Comparison of ENCODE assay signal across 1 cellular context in the genomic region with DNA sequence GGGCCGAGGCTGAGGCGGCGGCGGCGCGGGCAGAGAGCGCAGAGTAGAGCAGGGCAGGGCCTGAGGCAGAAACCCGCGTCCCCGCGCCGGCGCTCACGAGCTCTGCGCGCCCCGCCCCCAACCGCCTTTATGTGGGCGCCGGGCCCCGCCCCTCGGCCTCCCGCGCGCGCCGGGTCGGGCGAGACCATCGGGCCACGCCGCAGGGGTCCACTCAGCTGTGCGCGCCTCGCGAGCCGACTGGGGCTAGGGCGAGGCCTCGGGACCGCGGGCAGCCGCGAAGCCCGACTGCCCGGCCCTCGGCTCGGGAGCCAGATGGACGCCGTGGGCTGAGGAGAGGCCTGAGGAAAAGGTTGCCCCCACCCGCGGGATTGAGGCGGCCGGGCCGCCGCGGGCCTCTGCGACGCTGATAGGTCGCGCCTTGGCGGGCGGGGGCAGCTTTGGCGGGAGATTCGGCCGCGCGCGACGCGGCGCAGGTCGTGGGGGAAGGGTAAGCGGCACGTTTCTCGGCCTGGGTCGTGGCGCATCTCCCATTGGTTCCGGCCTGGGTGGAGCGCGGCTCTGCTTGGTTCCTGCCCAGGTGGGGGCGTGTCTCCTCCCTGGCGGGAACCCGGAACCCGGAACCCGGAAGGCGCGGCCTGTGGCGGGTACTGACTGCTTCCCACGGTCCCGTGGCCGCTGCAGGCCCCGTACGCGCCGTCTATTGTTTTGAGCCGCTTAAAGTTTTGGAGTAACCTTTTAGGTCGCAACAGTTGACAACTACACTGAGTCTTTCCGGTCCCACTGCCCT.
TF ChIP-seq lines count a peak whose summit lies in the region.

A gene (minus strand): TSS at position 104 of the 787 bp plus-strand sequence. CDS start 131 bp downstream, outside the sequence.

TF ChIP-seq in HepG2, 621 proteins besides CTCF, POLR2A, EP300 and RAD21 (continued from another document and continues in another):
- TF ChIP-seq, protein P1, sequence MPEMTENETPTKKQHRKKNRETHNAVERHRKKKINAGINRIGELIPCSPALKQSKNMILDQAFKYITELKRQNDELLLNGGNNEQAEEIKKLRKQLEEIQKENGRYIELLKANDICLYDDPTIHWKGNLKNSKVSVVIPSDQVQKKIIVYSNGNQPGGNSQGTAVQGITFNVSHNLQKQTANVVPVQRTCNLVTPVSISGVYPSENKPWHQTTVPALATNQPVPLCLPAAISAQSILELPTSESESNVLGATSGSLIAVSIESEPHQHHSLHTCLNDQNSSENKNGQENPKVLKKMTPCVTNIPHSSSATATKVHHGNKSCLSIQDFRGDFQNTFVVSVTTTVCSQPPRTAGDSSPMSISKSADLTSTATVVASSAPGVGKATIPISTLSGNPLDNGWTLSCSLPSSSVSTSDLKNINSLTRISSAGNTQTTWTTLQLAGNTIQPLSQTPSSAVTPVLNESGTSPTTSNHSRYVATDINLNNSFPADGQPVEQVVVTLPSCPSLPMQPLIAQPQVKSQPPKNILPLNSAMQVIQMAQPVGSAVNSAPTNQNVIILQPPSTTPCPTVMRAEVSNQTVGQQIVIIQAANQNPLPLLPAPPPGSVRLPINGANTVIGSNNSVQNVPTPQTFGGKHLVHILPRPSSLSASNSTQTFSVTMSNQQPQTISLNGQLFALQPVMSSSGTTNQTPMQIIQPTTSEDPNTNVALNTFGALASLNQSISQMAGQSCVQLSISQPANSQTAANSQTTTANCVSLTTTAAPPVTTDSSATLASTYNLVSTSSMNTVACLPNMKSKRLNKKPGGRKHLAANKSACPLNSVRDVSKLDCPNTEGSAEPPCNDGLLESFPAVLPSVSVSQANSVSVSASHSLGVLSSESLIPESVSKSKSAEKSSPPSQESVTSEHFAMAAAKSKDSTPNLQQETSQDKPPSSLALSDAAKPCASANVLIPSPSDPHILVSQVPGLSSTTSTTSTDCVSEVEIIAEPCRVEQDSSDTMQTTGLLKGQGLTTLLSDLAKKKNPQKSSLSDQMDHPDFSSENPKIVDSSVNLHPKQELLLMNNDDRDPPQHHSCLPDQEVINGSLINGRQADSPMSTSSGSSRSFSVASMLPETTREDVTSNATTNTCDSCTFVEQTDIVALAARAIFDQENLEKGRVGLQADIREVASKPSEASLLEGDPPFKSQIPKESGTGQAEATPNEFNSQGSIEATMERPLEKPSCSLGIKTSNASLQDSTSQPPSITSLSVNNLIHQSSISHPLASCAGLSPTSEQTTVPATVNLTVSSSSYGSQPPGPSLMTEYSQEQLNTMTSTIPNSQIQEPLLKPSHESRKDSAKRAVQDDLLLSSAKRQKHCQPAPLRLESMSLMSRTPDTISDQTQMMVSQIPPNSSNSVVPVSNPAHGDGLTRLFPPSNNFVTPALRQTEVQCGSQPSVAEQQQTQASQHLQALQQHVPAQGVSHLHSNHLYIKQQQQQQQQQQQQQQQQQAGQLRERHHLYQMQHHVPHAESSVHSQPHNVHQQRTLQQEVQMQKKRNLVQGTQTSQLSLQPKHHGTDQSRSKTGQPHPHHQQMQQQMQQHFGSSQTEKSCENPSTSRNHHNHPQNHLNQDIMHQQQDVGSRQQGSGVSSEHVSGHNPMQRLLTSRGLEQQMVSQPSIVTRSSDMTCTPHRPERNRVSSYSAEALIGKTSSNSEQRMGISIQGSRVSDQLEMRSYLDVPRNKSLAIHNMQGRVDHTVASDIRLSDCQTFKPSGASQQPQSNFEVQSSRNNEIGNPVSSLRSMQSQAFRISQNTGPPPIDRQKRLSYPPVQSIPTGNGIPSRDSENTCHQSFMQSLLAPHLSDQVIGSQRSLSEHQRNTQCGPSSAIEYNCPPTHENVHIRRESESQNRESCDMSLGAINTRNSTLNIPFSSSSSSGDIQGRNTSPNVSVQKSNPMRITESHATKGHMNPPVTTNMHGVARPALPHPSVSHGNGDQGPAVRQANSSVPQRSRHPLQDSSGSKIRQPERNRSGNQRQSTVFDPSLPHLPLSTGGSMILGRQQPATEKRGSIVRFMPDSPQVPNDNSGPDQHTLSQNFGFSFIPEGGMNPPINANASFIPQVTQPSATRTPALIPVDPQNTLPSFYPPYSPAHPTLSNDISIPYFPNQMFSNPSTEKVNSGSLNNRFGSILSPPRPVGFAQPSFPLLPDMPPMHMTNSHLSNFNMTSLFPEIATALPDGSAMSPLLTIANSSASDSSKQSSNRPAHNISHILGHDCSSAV (CRISPR knock-in tag; IDR thresholded peaks at IDR 0.05; ENCODE audit: borderline replicate concordance) = 0 out of 2 replicates have a peak, but pooled peaks have one; percentile 61
- TF ChIP-seq ZNF629 (CRISPR knock-in tag; conservative IDR thresholded peaks at IDR 0.05) = peak; percentile 62
- TF ChIP-seq NAIF1 (CRISPR knock-in tag; IDR thresholded peaks at IDR 0.05; ENCODE audit: borderline replicate concordance) = peak; percentile 93; the same call in 1 of the 2 replicates
- peak; percentile 97 for TF ChIP-seq ZNF543 (CRISPR knock-in tag; IDR thresholded peaks at IDR 0.05)
- no peak for TF ChIP-seq NFRKB (IDR thresholded peaks at IDR 0.05)
- TF ChIP-seq, protein P2, sequence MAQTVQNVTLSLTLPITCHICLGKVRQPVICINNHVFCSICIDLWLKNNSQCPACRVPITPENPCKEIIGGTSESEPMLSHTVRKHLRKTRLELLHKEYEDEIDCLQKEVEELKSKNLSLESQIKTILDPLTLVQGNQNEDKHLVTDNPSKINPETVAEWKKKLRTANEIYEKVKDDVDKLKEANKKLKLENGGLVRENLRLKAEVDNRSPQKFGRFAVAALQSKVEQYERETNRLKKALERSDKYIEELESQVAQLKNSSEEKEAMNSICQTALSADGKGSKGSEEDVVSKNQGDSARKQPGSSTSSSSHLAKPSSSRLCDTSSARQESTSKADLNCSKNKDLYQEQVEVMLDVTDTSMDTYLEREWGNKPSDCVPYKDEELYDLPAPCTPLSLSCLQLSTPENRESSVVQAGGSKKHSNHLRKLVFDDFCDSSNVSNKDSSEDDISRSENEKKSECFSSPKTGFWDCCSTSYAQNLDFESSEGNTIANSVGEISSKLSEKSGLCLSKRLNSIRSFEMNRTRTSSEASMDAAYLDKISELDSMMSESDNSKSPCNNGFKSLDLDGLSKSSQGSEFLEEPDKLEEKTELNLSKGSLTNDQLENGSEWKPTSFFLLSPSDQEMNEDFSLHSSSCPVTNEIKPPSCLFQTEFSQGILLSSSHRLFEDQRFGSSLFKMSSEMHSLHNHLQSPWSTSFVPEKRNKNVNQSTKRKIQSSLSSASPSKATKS (CRISPR knock-in tag; IDR thresholded peaks at IDR 0.05) = 0 out of 2 replicates have a peak, but pooled peaks have one; percentile 85
- TF ChIP-seq ZNF552 (CRISPR knock-in tag; IDR thresholded peaks at IDR 0.05; ENCODE audit: borderline replicate concordance) = peak; percentile 98
- TF ChIP-seq HNRNPUL1 (IDR thresholded peaks at IDR 0.05; ENCODE audit: low read depth, low read length) = no peak
- TF ChIP-seq, protein P3, sequence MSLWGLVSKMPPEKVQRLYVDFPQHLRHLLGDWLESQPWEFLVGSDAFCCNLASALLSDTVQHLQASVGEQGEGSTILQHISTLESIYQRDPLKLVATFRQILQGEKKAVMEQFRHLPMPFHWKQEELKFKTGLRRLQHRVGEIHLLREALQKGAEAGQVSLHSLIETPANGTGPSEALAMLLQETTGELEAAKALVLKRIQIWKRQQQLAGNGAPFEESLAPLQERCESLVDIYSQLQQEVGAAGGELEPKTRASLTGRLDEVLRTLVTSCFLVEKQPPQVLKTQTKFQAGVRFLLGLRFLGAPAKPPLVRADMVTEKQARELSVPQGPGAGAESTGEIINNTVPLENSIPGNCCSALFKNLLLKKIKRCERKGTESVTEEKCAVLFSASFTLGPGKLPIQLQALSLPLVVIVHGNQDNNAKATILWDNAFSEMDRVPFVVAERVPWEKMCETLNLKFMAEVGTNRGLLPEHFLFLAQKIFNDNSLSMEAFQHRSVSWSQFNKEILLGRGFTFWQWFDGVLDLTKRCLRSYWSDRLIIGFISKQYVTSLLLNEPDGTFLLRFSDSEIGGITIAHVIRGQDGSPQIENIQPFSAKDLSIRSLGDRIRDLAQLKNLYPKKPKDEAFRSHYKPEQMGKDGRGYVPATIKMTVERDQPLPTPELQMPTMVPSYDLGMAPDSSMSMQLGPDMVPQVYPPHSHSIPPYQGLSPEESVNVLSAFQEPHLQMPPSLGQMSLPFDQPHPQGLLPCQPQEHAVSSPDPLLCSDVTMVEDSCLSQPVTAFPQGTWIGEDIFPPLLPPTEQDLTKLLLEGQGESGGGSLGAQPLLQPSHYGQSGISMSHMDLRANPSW (CRISPR knock-in tag; IDR thresholded peaks at IDR 0.05; ENCODE audit: borderline replicate concordance) = no peak
- peak; percentile 98 for TF ChIP-seq ZNF792 (CRISPR knock-in tag; IDR thresholded peaks at IDR 0.05)
- no peak for TF ChIP-seq SMAD1 (CRISPR knock-in tag; IDR thresholded peaks at IDR 0.05; ENCODE audit: borderline replicate concordance, low read depth)
- peak; percentile 96 for TF ChIP-seq ZNF274 (CRISPR knock-in tag; IDR thresholded peaks at IDR 0.05)
- TF ChIP-seq RXRA (CRISPR knock-in tag; IDR thresholded peaks at IDR 0.05) = peak; percentile 89
- peak; percentile 88 for TF ChIP-seq KMT2B (CRISPR knock-in tag; IDR thresholded peaks at IDR 0.05)
- no peak; the same call in 1 of the 2 replicates for TF ChIP-seq FOXJ3 (CRISPR knock-in tag; IDR thresholded peaks at IDR 0.05; ENCODE audit: borderline replicate concordance)
- no peak for TF ChIP-seq ZNF292 (CRISPR knock-in tag; IDR thresholded peaks at IDR 0.05; ENCODE audit: borderline replicate concordance, low read depth)
- TF ChIP-seq SNAPC2 (CRISPR knock-in tag; IDR thresholded peaks at IDR 0.05) = peak; percentile 95
- TF ChIP-seq GTF2F1 (IDR thresholded peaks at IDR 0.05; ENCODE audit: low read length) = no peak
- peak; percentile 99 for TF ChIP-seq ZNF510 (CRISPR knock-in tag; IDR thresholded peaks at IDR 0.05; ENCODE audit: low read depth)
- no peak for TF ChIP-seq HNRNPH1 (optimal IDR thresholded peaks at IDR 0.05; ENCODE audit: low read depth, low read length)
- TF ChIP-seq DPF2 (CRISPR knock-in tag; IDR thresholded peaks at IDR 0.05; ENCODE audit: borderline replicate concordance, low read depth) = no peak
- peak; percentile 94 for TF ChIP-seq ZNF878 (CRISPR knock-in tag; IDR thresholded peaks at IDR 0.05)
- TF ChIP-seq ZNF75D (CRISPR knock-in tag; IDR thresholded peaks at IDR 0.05; ENCODE audit: borderline replicate concordance) = peak; percentile 92
- TF ChIP-seq, protein P4, sequence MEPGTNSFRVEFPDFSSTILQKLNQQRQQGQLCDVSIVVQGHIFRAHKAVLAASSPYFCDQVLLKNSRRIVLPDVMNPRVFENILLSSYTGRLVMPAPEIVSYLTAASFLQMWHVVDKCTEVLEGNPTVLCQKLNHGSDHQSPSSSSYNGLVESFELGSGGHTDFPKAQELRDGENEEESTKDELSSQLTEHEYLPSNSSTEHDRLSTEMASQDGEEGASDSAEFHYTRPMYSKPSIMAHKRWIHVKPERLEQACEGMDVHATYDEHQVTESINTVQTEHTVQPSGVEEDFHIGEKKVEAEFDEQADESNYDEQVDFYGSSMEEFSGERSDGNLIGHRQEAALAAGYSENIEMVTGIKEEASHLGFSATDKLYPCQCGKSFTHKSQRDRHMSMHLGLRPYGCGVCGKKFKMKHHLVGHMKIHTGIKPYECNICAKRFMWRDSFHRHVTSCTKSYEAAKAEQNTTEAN (CRISPR knock-in tag; conservative IDR thresholded peaks at IDR 0.05) = peak; percentile 96
- peak; percentile 84; the same call in 1 of the 2 replicates for TF ChIP-seq ZZZ3 (CRISPR knock-in tag; IDR thresholded peaks at IDR 0.05; ENCODE audit: borderline replicate concordance)
- peak; percentile 97 for TF ChIP-seq ZNF607 (CRISPR knock-in tag; IDR thresholded peaks at IDR 0.05; ENCODE audit: borderline replicate concordance)
- TF ChIP-seq NCOR1 (IDR thresholded peaks at IDR 0.05; ENCODE audit: borderline replicate concordance, low read length) = 0 out of 2 replicates have a peak, but pooled peaks have one; percentile 26
- TF ChIP-seq ZNF768 (CRISPR knock-in tag; IDR thresholded peaks at IDR 0.05) = peak; percentile 73
- peak; percentile 99 for TF ChIP-seq ZFP36L1 (CRISPR knock-in tag; IDR thresholded peaks at IDR 0.05)
- TF ChIP-seq ZNF839 (CRISPR knock-in tag; IDR thresholded peaks at IDR 0.05; ENCODE audit: borderline replicate concordance) = peak; percentile 72; the same call in 1 of the 2 replicates
- TF ChIP-seq TP53 (CRISPR knock-in tag; conservative IDR thresholded peaks at IDR 0.05) = peak; percentile 89
- peak; percentile 97 for TF ChIP-seq CCDC6 (CRISPR knock-in tag; IDR thresholded peaks at IDR 0.05)
- no peak for TF ChIP-seq SMARCC2 (IDR thresholded peaks at IDR 0.05)
- TF ChIP-seq CBX1 (IDR thresholded peaks at IDR 0.05; ENCODE audit: low read depth) = peak; percentile 17
- TF ChIP-seq, protein P5, sequence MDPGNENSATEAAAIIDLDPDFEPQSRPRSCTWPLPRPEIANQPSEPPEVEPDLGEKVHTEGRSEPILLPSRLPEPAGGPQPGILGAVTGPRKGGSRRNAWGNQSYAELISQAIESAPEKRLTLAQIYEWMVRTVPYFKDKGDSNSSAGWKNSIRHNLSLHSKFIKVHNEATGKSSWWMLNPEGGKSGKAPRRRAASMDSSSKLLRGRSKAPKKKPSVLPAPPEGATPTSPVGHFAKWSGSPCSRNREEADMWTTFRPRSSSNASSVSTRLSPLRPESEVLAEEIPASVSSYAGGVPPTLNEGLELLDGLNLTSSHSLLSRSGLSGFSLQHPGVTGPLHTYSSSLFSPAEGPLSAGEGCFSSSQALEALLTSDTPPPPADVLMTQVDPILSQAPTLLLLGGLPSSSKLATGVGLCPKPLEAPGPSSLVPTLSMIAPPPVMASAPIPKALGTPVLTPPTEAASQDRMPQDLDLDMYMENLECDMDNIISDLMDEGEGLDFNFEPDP (CRISPR knock-in tag; conservative IDR thresholded peaks at IDR 0.05) = no peak
- peak; percentile 91 for TF ChIP-seq ZC3H13 (CRISPR knock-in tag; IDR thresholded peaks at IDR 0.05)
- peak; percentile 64; the same call in 1 of the 2 replicates for TF ChIP-seq SP5 (CRISPR knock-in tag; IDR thresholded peaks at IDR 0.05; ENCODE audit: borderline replicate concordance, low read depth)
- TF ChIP-seq TEAD3 (CRISPR knock-in tag; optimal IDR thresholded peaks at IDR 0.05; ENCODE audit: borderline replicate concordance) = peak; percentile 79
- TF ChIP-seq PCBP1 (IDR thresholded peaks at IDR 0.05; ENCODE audit: borderline replicate concordance, low read depth, low read length) = no peak; the same call in 1 of the 2 replicates
- TF ChIP-seq ZNF136 (CRISPR knock-in tag; IDR thresholded peaks at IDR 0.05; ENCODE audit: low read depth) = 0 out of 2 replicates have a peak, but pooled peaks have one; percentile 47
- peak; percentile 99 for TF ChIP-seq BORCS8-MEF2B (CRISPR knock-in tag; IDR thresholded peaks at IDR 0.05)
- TF ChIP-seq PHF21A (CRISPR knock-in tag; IDR thresholded peaks at IDR 0.05) = no peak; the same call in 1 of the 2 replicates
- TF ChIP-seq, protein P6, sequence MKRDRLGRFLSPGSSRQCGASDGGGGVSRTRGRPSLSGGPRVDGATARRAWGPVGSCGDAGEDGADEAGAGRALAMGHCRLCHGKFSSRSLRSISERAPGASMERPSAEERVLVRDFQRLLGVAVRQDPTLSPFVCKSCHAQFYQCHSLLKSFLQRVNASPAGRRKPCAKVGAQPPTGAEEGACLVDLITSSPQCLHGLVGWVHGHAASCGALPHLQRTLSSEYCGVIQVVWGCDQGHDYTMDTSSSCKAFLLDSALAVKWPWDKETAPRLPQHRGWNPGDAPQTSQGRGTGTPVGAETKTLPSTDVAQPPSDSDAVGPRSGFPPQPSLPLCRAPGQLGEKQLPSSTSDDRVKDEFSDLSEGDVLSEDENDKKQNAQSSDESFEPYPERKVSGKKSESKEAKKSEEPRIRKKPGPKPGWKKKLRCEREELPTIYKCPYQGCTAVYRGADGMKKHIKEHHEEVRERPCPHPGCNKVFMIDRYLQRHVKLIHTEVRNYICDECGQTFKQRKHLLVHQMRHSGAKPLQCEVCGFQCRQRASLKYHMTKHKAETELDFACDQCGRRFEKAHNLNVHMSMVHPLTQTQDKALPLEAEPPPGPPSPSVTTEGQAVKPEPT (CRISPR knock-in tag; IDR thresholded peaks at IDR 0.05; ENCODE audit: low read depth) = peak; percentile 98
- TF ChIP-seq TBX3 (IDR thresholded peaks at IDR 0.05; ENCODE audit: borderline replicate concordance) = peak; percentile 59; the same call in 1 of the 2 replicates
